ENCODE assay signal across 8 cellular contexts in the genomic region with DNA sequence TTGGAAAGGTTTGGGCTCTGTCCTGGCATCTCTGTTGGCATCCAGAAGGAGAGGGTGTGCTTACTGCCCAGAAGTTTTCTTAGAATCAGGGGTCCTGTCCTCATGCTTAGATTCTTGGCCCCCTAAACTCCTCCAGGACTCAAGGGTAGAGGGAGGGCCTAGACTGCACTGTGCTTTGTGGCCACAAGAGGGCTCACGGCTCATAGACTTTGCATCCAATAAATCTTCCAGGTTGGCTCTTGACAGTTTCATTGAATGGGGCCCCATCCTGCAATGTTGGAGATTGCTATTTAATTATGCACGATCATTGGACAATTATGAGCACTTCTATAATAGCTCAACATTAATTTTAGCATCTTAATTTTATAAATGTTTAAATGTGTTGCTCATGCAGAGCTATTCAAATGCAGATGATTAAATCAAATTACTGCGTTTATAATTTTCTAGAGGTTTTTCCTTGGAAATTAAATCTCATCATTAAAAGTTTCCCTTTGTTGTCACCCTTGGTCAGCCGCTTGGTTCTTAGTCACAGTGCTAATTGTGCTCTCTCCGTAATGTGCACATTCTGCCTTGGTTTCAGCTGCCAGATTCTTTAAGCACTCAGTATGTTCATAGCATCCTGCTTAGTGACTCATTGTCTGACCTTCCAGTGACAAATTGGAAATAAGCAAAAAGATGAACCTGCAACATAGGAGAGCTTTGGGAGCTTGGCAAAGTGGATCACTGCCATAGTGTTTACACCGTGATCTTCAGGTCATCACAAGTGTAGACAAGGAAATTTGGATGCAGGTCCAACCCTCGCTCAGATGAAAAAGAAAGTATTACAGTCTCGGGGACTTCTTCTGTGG. TPM values are rescaled to one million over a fixed set of nuclear protein-coding genes. Genes with fewer than 3 reads are reported as not detected.
DNase-seq lines count a peak whose midpoint lies in the region; ATAC-seq and TF ChIP-seq lines count a peak whose summit lies in the region.

No MANE protein-coding gene starts in this region.

- peaks cover 25% of the 10 kb centered on the region for H3K9me3 ChIP-seq in IMR-90 (ENCODE audit: control insufficient read depth, insufficient read depth, low read length)

- no peak overlapping the region for H2BK20ac ChIP-seq in IMR-90 (ENCODE audit: low read depth, low read length)

- H2AFZ ChIP-seq in IMR-90 (replicated peaks; ENCODE audit: low read length, poor library complexity) = no peak overlapping the region

- no peak overlapping the region for H2BK15ac ChIP-seq in IMR-90 (ENCODE audit: low read depth, low read length)

- H3K36me3 ChIP-seq in IMR-90 (ENCODE audit: control insufficient read depth, insufficient read depth, low read length) = no peaks in the 10 kb centered on the region

- TF ChIP-seq RAD21 in IMR-90 (IDR thresholded peaks at IDR 0.05; ENCODE audit: low read length) = peak; percentile 23; the same call in 1 of the 2 replicates

- in situ Hi-C loops in Caki2 (cut with HindIII; ENCODE audit: low pct_unique_long_range_greater_than_20kb, low sequenced_read_pairs) = no loop called here
- in situ Hi-C loops in IMR-90 (cut with MboI; ENCODE audit: low sequenced_read_pairs) = no loop called here

- BruUV-seq in IMR-90 (replicated peaks; lab: Mats Ljungman, UMichigan) = no TSS peak

- no peak overlapping the region for H4K91ac ChIP-seq in IMR-90 (ENCODE audit: insufficient read depth, low read depth, low read length)

- no peaks in the 10 kb centered on the region for H3K4me1 ChIP-seq in IMR-90 (ENCODE audit: control insufficient read depth, insufficient read depth, low read length)

- H3K27ac ChIP-seq in IMR-90 (ENCODE audit: insufficient read depth, low read length) = no peak overlapping the region

- no peak overlapping the region for H3K4me2 ChIP-seq in IMR-90 (ENCODE audit: low read depth, low read length)

- H4K20me1 ChIP-seq in IMR-90 (ENCODE audit: insufficient read depth, low read length) = no peaks in the 10 kb centered on the region

- H3K79me1 ChIP-seq in IMR-90 (ENCODE audit: low read depth in 1 of 2, low read length in 2 of 2) = no peaks in the 10 kb centered on the region

- no peak overlapping the region for H3K9ac ChIP-seq in IMR-90 (ENCODE audit: low read depth, low read length)

- H2AK5ac ChIP-seq in IMR-90 (ENCODE audit: low read depth, low read length) = no peak overlapping the region

- intact Hi-C loops in IMR-90 (cut with micrococcal nuclease) = no loop called here

- WGBS in IMR-90 (ENCODE audit: extremely low coverage in 2 of 2, insufficient read length in 1 of 2), 2 experiments = no CpG with 5 or more reads among the region's 8 CpGs

- H3K4ac ChIP-seq in IMR-90 (ENCODE audit: low read depth, low read length) = no peak overlapping the region

- H3K4me3 ChIP-seq in IMR-90 (ENCODE audit: insufficient read depth, low read depth, low read length) = no peak overlapping the region
- no peak overlapping the region for H3K4me3 ChIP-seq in fibroblast of pulmonary artery (replicated peaks; ENCODE audit: low read depth, low read length)

- ATAC-seq in GM18861 (IDR thresholded peaks at IDR 0.05; ENCODE audit: unreplicated experiment) (peak; percentile 52), IMR-90 (ENCODE audit: low read depth) (no peak), GM18858 (IDR thresholded peaks at IDR 0.05; ENCODE audit: unreplicated experiment) (no peak)

- no peak overlapping the region for H2BK5ac ChIP-seq in IMR-90 (ENCODE audit: low read depth, low read length, poor library complexity, severe bottlenecking)

- H3K56ac ChIP-seq in IMR-90 (ENCODE audit: extremely low read depth, insufficient read depth, low read length) = no peak overlapping the region

- H3K14ac ChIP-seq in IMR-90 (replicated peaks; ENCODE audit: low read depth, low read length) = no peak overlapping the region

- no peak overlapping the region for H4K8ac ChIP-seq in IMR-90 (ENCODE audit: low read depth in 2 of 2, low read length in 2 of 2)

- TF ChIP-seq CTCF in IMR-90 (conservative IDR thresholded peaks at IDR 0.05; ENCODE audit: low read depth, low read length) = peak; percentile 40
- peak; percentile 95 for TF ChIP-seq CTCF in fibroblast of pulmonary artery (IDR thresholded peaks at IDR 0.05; ENCODE audit: low read length, missing control alignments)

- H3K27me3 ChIP-seq in IMR-90 (ENCODE audit: control insufficient read depth, insufficient read depth, low read length) = no peaks in the 10 kb centered on the region

- H3K23ac ChIP-seq in IMR-90 (ENCODE audit: low read depth, low read length) = no peak overlapping the region

- TF ChIP-seq POLR2A in IMR-90 (IDR thresholded peaks at IDR 0.05; ENCODE audit: low read depth, low read length) = no peak

- dilution Hi-C loops in IMR-90 (cut with HindIII; ENCODE audit: low sequenced_read_pairs, unreplicated experiment) = no loop called here

- CTCF ChIA-PET in IMR-90 (lab: Yijun Ruan, JAX) = interaction anchor here (0.7 to 1.7 kb wide), 8 partner anchors 10 to 315 kb away, joined by 3 to 5 read pairs (median 3); no protein-coding TSS in a partner anchor

- POLR2A ChIA-PET in IMR-90 (lab: Charles Lee; ENCODE audit: unreplicated experiment) = no interaction called here

- H3K18ac ChIP-seq in IMR-90 (ENCODE audit: low read depth, low read length) = no peak overlapping the region

- H3K9me1 ChIP-seq in IMR-90 (ENCODE audit: insufficient read depth, low read length) = no peaks in the 10 kb centered on the region

- H2AK9ac ChIP-seq in IMR-90 (replicated peaks; ENCODE audit: low read depth, low read length, poor library complexity) = no peak overlapping the region

- H2BK120ac ChIP-seq in IMR-90 (ENCODE audit: low read depth, low read length) = no peak overlapping the region

- no peak overlapping the region for H4K5ac ChIP-seq in IMR-90 (ENCODE audit: low read depth, low read length)

- DNase-seq in Caki2 (ENCODE audit: low read depth) = peak; percentile 73
- DNase-seq in IMR-90 = peak; percentile 13
- peak; percentile 59 for DNase-seq in SW480 (ENCODE audit: low spot score)
- peak; percentile 65 for DNase-seq in fibroblast of pulmonary artery (ENCODE audit: low read depth)
- DNase-seq in occipital lobe (lab: John Stamatoyannopoulos, UW) = peak; percentile 7
- no peak for DNase-seq in middle frontal gyrus (ENCODE audit: extremely low spot score, low spot score)

TF ChIP-seq in IMR-90, 13 proteins besides CTCF, POLR2A, EP300 and RAD21:
- TF ChIP-seq, protein P1, sequence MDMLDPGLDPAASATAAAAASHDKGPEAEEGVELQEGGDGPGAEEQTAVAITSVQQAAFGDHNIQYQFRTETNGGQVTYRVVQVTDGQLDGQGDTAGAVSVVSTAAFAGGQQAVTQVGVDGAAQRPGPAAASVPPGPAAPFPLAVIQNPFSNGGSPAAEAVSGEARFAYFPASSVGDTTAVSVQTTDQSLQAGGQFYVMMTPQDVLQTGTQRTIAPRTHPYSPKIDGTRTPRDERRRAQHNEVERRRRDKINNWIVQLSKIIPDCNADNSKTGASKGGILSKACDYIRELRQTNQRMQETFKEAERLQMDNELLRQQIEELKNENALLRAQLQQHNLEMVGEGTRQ (IDR thresholded peaks at IDR 0.05; ENCODE audit: low read depth, low read length) = no peak
- TF ChIP-seq, protein P2, sequence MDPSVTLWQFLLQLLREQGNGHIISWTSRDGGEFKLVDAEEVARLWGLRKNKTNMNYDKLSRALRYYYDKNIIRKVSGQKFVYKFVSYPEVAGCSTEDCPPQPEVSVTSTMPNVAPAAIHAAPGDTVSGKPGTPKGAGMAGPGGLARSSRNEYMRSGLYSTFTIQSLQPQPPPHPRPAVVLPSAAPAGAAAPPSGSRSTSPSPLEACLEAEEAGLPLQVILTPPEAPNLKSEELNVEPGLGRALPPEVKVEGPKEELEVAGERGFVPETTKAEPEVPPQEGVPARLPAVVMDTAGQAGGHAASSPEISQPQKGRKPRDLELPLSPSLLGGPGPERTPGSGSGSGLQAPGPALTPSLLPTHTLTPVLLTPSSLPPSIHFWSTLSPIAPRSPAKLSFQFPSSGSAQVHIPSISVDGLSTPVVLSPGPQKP (IDR thresholded peaks at IDR 0.05; ENCODE audit: borderline replicate concordance, low read depth, low read length) = no peak
- TF ChIP-seq MAFK (IDR thresholded peaks at IDR 0.05; ENCODE audit: low read depth, low read length) = no peak
- no peak for TF ChIP-seq CEBPB (IDR thresholded peaks at IDR 0.05; ENCODE audit: low read depth, low read length)
- no peak for TF ChIP-seq MAZ (IDR thresholded peaks at IDR 0.05; ENCODE audit: borderline replicate concordance, low read depth, low read length)
- no peak for TF ChIP-seq BHLHE40 (IDR thresholded peaks at IDR 0.05; ENCODE audit: low read depth, low read length)
- no peak for TF ChIP-seq RFX5 (IDR thresholded peaks at IDR 0.05; ENCODE audit: low read depth, low read length)
- TF ChIP-seq FOS (IDR thresholded peaks at IDR 0.05; ENCODE audit: low read depth, low read length) = no peak
- TF ChIP-seq CHD1 (IDR thresholded peaks at IDR 0.05; ENCODE audit: low read depth, low read length) = no peak
- no peak for TF ChIP-seq RCOR1 (IDR thresholded peaks at IDR 0.05; ENCODE audit: insufficient replicate concordance, low read length)
- no peak for TF ChIP-seq NFE2L2 (IDR thresholded peaks at IDR 0.05; ENCODE audit: low read depth, low read length)
- TF ChIP-seq SMC3 (IDR thresholded peaks at IDR 0.05; ENCODE audit: low read depth, low read length) = no peak
- no peak for TF ChIP-seq MXI1 (IDR thresholded peaks at IDR 0.05; ENCODE audit: borderline replicate concordance, low read depth, low read length)

RNA-seq across cellular contexts. Expression of a gene that starts 33.5 kb away (rescaled TPM):
- 6.8 and 6.9 TPM in 2 replicates for total RNA-seq in Caki2 (2014; rRNA removed; shearing (Covaris generic); ENCODE audit: low replicate concordance)
- total RNA-seq in IMR-90 (2012; rRNA removed) (0.18 and 0.28 TPM in 2 replicates), occipital lobe (20.4 TPM)
- 0.37 and 0.60 TPM in 2 replicates for polyA plus RNA-seq in IMR-90 (2012; rRNA removed)
- 0.24 and 0.45 TPM in 2 replicates for polyA plus RNA-seq in IMR-90 (2012; cell fraction: cytosol; rRNA removed)
- polyA plus RNA-seq in IMR-90 (2012; cell fraction: nucleus; rRNA removed; ENCODE audit: low replicate concordance) = 0.21 and 0.63 TPM in 2 replicates
